In the genomic region with DNA sequence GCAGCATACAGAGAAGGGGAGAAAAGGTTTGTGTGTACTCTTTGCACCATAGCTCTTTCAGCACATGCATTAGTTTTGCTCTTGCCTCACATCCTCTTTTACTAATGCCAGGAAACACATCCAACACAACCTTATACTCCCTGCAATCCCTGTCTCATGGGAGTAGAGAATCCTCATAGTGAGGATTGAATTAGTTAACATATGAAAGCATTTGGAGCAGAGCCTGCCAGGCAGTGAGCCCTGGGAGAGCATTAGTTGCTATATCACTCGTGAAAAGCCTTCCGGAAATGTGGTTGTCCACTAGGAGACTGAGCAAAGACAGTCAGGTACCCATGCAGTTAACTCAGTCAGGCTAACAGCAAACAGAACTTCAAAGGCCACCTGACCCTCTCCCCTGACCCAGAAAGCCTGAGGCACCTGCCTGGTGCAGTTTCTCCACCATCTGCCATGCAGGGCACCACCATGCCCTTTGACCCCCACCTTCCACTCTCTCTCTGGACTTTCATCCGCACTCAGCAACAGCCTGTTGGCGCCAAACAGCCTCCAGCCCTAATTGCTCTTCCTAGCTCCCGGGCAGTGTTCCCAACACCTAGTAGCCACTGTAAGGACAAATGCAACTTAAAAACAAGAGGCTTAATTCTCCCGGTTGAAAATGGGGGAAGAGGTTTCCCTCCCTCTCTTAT, we compare ENCODE assay signal across 13 cellular contexts. TPM values are rescaled to one million over a fixed set of nuclear protein-coding genes. Genes with fewer than 3 reads are reported as not detected.
A peak's percentile ranks its signal among the peaks of the same experiment; 100 is the strongest.
DNase-seq lines count a peak whose midpoint lies in the region; ATAC-seq and TF ChIP-seq lines count a peak whose summit lies in the region.
"Had no signal": no experiment of that assay in that cellular context is flagged by ENCODE, and none has a peak within 500 bp of the region (broad histone marks: within the 10 kb centered on the region; RNA-seq: fewer than 3 reads in every experiment).

No MANE protein-coding gene starts in this region.

- H3K27ac ChIP-seq in muscle layer of duodenum (ENCODE audit: low read length) (peak overlapping the region; percentile 26), Karpas-422 (ENCODE audit: low read length) (no peak overlapping the region)
- no peak overlapping the region for H3K27ac ChIP-seq in effector memory CD4-positive, alpha-beta T cell (ENCODE audit: insufficient read depth, low read length, poor library complexity, severe bottlenecking)
- H3K27ac ChIP-seq: skin epidermis had no signal

- H3K9me3 ChIP-seq in muscle layer of duodenum (ENCODE audit: control insufficient read depth in 1 of 2, low read length in 2 of 2) (no peaks in the 10 kb centered on the region), Karpas-422 (ENCODE audit: low read length) (no peaks in the 10 kb centered on the region)
- no peaks in the 10 kb centered on the region for H3K9me3 ChIP-seq in effector memory CD4-positive, alpha-beta T cell (ENCODE audit: control insufficient read depth, low read length)

- H3K36me3 ChIP-seq in muscle layer of duodenum (ENCODE audit: control insufficient read depth in 1 of 2, insufficient read depth in 2 of 2, low read length in 2 of 2) = no peaks in the 10 kb centered on the region
- no peaks in the 10 kb centered on the region for H3K36me3 ChIP-seq in Karpas-422 (ENCODE audit: insufficient read depth, low read length)
- H3K36me3 ChIP-seq in effector memory CD4-positive, alpha-beta T cell (ENCODE audit: control insufficient read depth, insufficient read depth, low read length) = no peaks in the 10 kb centered on the region

- H3K9me2 ChIP-seq in Karpas-422 (replicated peaks; ENCODE audit: insufficient read depth, low read length) = no peaks in the 10 kb centered on the region

- no peak for TF ChIP-seq CTCF in fibroblast of mammary gland (conservative IDR thresholded peaks at IDR 0.05; ENCODE audit: control insufficient read depth, insufficient read depth, low read depth, low read length)

- DNase-seq in COLO668 (lab: John Stamatoyannopoulos, UW; ENCODE audit: unreplicated experiment) = peak; percentile 51
- peak; percentile 50 for DNase-seq in NCI-H774 (lab: John Stamatoyannopoulos, UW)
- peak; percentile 80 for DNase-seq in fibroblast of mammary gland (ENCODE audit: low read depth)
- DNase-seq in Karpas-422 = no peak
- no peak for DNase-seq in effector memory CD4-positive, alpha-beta T cell
- DNase-seq: activated CD4-positive, CD25-positive, alpha-beta regulatory T cell; KG1; NCI-H226 had no signal

- no peak overlapping the region for H3K4me3 ChIP-seq in fibroblast of mammary gland (ENCODE audit: control insufficient read depth, low read depth, low read length)
- no peak overlapping the region for H3K4me3 ChIP-seq in muscle layer of duodenum (ENCODE audit: low read depth in 1 of 2, low read length in 2 of 2)
- no peak overlapping the region for H3K4me3 ChIP-seq in Karpas-422 (ENCODE audit: low read length)
- no peak overlapping the region for H3K4me3 ChIP-seq in effector memory CD4-positive, alpha-beta T cell (ENCODE audit: insufficient read depth, low read depth, low read length, poor library complexity, severe bottlenecking)
- H3K4me3 ChIP-seq: skin epidermis had no signal

- H3K9ac ChIP-seq in Karpas-422 (ENCODE audit: low read length) = no peak overlapping the region

- H3K27me3 ChIP-seq in muscle layer of duodenum (ENCODE audit: low read depth, low read length) = no peaks in the 10 kb centered on the region
- no peaks in the 10 kb centered on the region for H3K27me3 ChIP-seq in Karpas-422 (ENCODE audit: low read length)
- peaks cover 5% of the 10 kb centered on the region for H3K27me3 ChIP-seq in effector memory CD4-positive, alpha-beta T cell (replicated peaks; ENCODE audit: control insufficient read depth, insufficient read depth, low read length, poor library complexity, severe bottlenecking)

- ATAC-seq in HG03039 (IDR thresholded peaks at IDR 0.05; ENCODE audit: unreplicated experiment) (no peak), HG03159 (IDR thresholded peaks at IDR 0.05; ENCODE audit: unreplicated experiment) (no peak)

- H3K79me2 ChIP-seq in Karpas-422 (ENCODE audit: low read length) = no peaks in the 10 kb centered on the region

- H3K4me1 ChIP-seq in muscle layer of duodenum (ENCODE audit: control insufficient read depth in 1 of 2, insufficient read depth in 2 of 2, low read length in 2 of 2) = peaks cover 0 to 3% of the 10 kb centered on the region in 2 donors
- H3K4me1 ChIP-seq in Karpas-422 (ENCODE audit: low read length) = no peaks in the 10 kb centered on the region
- H3K4me1 ChIP-seq in effector memory CD4-positive, alpha-beta T cell (ENCODE audit: control insufficient read depth, insufficient read depth, low read length, poor library complexity, severe bottlenecking) = no peaks in the 10 kb centered on the region

- no peaks in the 10 kb centered on the region for H4K20me1 ChIP-seq in Karpas-422 (ENCODE audit: insufficient read depth, low read depth, low read length)

- no peak overlapping the region for H2AFZ ChIP-seq in Karpas-422 (ENCODE audit: low read length)

- no peak overlapping the region for H3K4me2 ChIP-seq in Karpas-422 (ENCODE audit: low read depth, low read length, poor library complexity, severe bottlenecking)

RNA-seq across cellular contexts. Expression of a gene that starts 14.9 kb away (rescaled TPM):
- total RNA-seq in Karpas-422 (2014; rRNA removed; shearing (Covaris generic); ENCODE audit: low replicate concordance) = not detected in 2 replicates
- total RNA-seq: endothelial cell of umbilical vein had no signal

RNA-seq across cellular contexts. Expression of a gene that starts 18.3 kb away (rescaled TPM):
- total RNA-seq in Karpas-422 (2014; rRNA removed; shearing (Covaris generic); ENCODE audit: low replicate concordance) = not detected in 2 replicates
- total RNA-seq: endothelial cell of umbilical vein had no signal

Comparison
In these comparisons a context has a peak if more than half of its experiments do, and no peak if none do; other contexts are left out.
1. DNase-seq: peak in COLO668 (single experiment), NCI-H774 (single experiment) and fibroblast of mammary gland (single experiment); none in Karpas-422 (single experiment) and effector memory CD4-positive, alpha-beta T cell (0 of 3).